In genomic region chr19:28633223-28634030, GRCh38 we compare ENCODE assay signal across 9 cellular contexts.
A peak's percentile ranks its signal among the peaks of the same experiment; 100 is the strongest.
DNase-seq lines count a peak whose midpoint lies in the region; ATAC-seq and TF ChIP-seq lines count a peak whose summit lies in the region.
"Had no signal": no experiment of that assay in that cellular context is flagged by ENCODE, and none has a peak within 500 bp of the region (broad histone marks: within the 10 kb centered on the region; RNA-seq: fewer than 3 reads in every experiment).

No MANE protein-coding gene starts in this region.

- DNase-seq in NCI-H1417 (lab: John Stamatoyannopoulos, UW) (peak; percentile 32 to 67 (median 51)), NCI-H1417 treated with DMSO at 0.1 percent for 48 hours (lab: John Stamatoyannopoulos, UW) (no peak), NCI-H1694 treated with DMSO at 0.1 percent for 48 hours (lab: John Stamatoyannopoulos, UW) (peak; percentile 3), WTC11 (ENCODE audit: low spot score) (peak; percentile 73), endothelial cell (ENCODE audit: low spot score) (peak; percentile 80), upper lobe of right lung (no peak)

- H3K4me3 Mint-ChIP-seq in WTC11: no peak overlapping the region
- H3K4me3 Mint-ChIP-seq in endothelial cell (ENCODE audit: unreplicated experiment): no peak overlapping the region
- no peak overlapping the region for H3K4me3 Mint-ChIP-seq in nephron
- H3K4me3 Mint-ChIP-seq: activated naive CD8-positive, alpha-beta T cell had no signal

- no peaks in the 10 kb centered on the region for H3K4me1 ChIP-seq in upper lobe of right lung

- H3K27me3 ChIP-seq in upper lobe of right lung: no peaks in the 10 kb centered on the region

- no peaks in the 10 kb centered on the region for H3K36me3 ChIP-seq in upper lobe of right lung

- intact Hi-C loops in upper lobe of right lung (cut with DNase I): no loop called here

- H3K36me3 Mint-ChIP-seq in WTC11 (peaks cover 10% of the 10 kb centered on the region), endothelial cell (ENCODE audit: low read depth, unreplicated experiment) (no peaks in the 10 kb centered on the region), nephron (ENCODE audit: low read depth) (peaks cover 12% of the 10 kb centered on the region)
- H3K36me3 Mint-ChIP-seq: activated naive CD8-positive, alpha-beta T cell had no signal

- H3K9me3 Mint-ChIP-seq in WTC11 (peaks cover 5% of the 10 kb centered on the region), endothelial cell (ENCODE audit: unreplicated experiment) (no peaks in the 10 kb centered on the region), nephron (peaks cover 22% of the 10 kb centered on the region)

- ATAC-seq in WTC11: peak; percentile 90
- peak; percentile 95 for ATAC-seq in upper lobe of right lung
- no peak for ATAC-seq in GM18511 (IDR thresholded peaks at IDR 0.05; ENCODE audit: unreplicated experiment)

- H3K27ac Mint-ChIP-seq in WTC11 (peak overlapping the region; percentile 8; the same call in 1 of the 2 replicates), endothelial cell (ENCODE audit: unreplicated experiment) (no peak overlapping the region), nephron (no peak overlapping the region)
- H3K27ac Mint-ChIP-seq: activated naive CD8-positive, alpha-beta T cell had no signal

- CTCF ChIA-PET in WTC11 (lab: Charles Lee): interaction anchor here (0.5 to 2.8 kb wide), 69 partner anchors 9 to 835 kb away, joined by 3 to 55 read pairs (median 4); no protein-coding TSS in a partner anchor

- no peak overlapping the region for H3K27ac ChIP-seq in upper lobe of right lung

- no peaks in the 10 kb centered on the region for H3K9me3 ChIP-seq in upper lobe of right lung

- TF ChIP-seq CTCF in WTC11 (IDR thresholded peaks at IDR 0.05): peak; percentile 97
- TF ChIP-seq CTCF in endothelial cell (IDR thresholded peaks at IDR 0.05; ENCODE audit: unreplicated experiment): peak; percentile 95
- TF ChIP-seq CTCF in nephron (IDR thresholded peaks at IDR 0.05; ENCODE audit: unreplicated experiment in 3 of 3): peak; percentile 58 to 64 (median 63)
- TF ChIP-seq CTCF in upper lobe of right lung (IDR thresholded peaks at IDR 0.05): peak; percentile 82

- H3K4me1 Mint-ChIP-seq in WTC11 (peaks cover 8% of the 10 kb centered on the region), endothelial cell (ENCODE audit: unreplicated experiment) (no peaks in the 10 kb centered on the region), nephron (no peaks in the 10 kb centered on the region)

- POLR2A ChIA-PET in WTC11 (lab: Charles Lee): no interaction called here

- no peak overlapping the region for H3K4me3 ChIP-seq in upper lobe of right lung

- H3K27me3 Mint-ChIP-seq in WTC11 (ENCODE audit: low read depth) (no peaks in the 10 kb centered on the region), endothelial cell (ENCODE audit: unreplicated experiment) (no peaks in the 10 kb centered on the region), nephron (ENCODE audit: low read depth) (peaks cover 6% of the 10 kb centered on the region)
- H3K27me3 Mint-ChIP-seq: activated naive CD8-positive, alpha-beta T cell had no signal

TF ChIP-seq in WTC11, 78 proteins besides CTCF, POLR2A, EP300 and RAD21:
- TF ChIP-seq ZNF281 (CRISPR knock-in tag; IDR thresholded peaks at IDR 0.05): no peak
- 0 out of 2 replicates have a peak, but pooled peaks have one; percentile 27 for TF ChIP-seq ETV6 (CRISPR knock-in tag; IDR thresholded peaks at IDR 0.05)

Comparison
In these comparisons a context has a peak if more than half of its experiments do, and no peak if none do; other contexts are left out.
1. DNase-seq: peak in NCI-H1417 (3 of 3), NCI-H1694 treated with DMSO at 0.1 percent for 48 hours (single experiment), WTC11 (single experiment) and endothelial cell (single experiment); none in NCI-H1417 treated with DMSO at 0.1 percent for 48 hours (single experiment) and upper lobe of right lung (single experiment).
2. Peak in every context shown above with its lines, with median percentiles within 50 percentile points of each other: CTCF ChIP-seq.